Comparison of ENCODE assay signal across 18 cellular contexts in genomic region chr15:55266547-55266946, GRCh38. TPM values are rescaled to one million over a fixed set of nuclear protein-coding genes. Genes with fewer than 3 reads are reported as not detected.
DNase-seq lines count a peak whose midpoint lies in the region; ATAC-seq, FAIRE-seq and TF ChIP-seq lines count a peak whose summit lies in the region.
"Had no signal": no experiment of that assay in that cellular context is flagged by ENCODE, and none has a peak within 500 bp of the region (broad histone marks: within the 10 kb centered on the region; RNA-seq: fewer than 3 reads in every experiment).

No MANE protein-coding gene starts in this region.

- no peak for TF ChIP-seq POLR2A in K562 (conservative IDR thresholded peaks at IDR 0.05)

- in situ Hi-C loops in K562 (cut with MboI) = no loop called here

- H3K9me3 ChIP-seq in KOPT-K1 (ENCODE audit: insufficient read depth, low read length, poor library complexity, severe bottlenecking) (no peaks in the 10 kb centered on the region), K562 (replicated peaks; ENCODE audit: control insufficient read depth, insufficient read depth, low read depth, low read length) (no peaks in the 10 kb centered on the region)
- H3K9me3 ChIP-seq: tibial nerve had no signal

- TF ChIP-seq EP300 in K562 (IDR thresholded peaks at IDR 0.05; ENCODE audit: low read length) = no peak

- no peak overlapping the region for H3K4me3 ChIP-seq in K562
- H3K4me3 ChIP-seq in skin epidermis = no peak overlapping the region
- H3K4me3 ChIP-seq: SK-N-MC, tibial nerve had no signal

- CTCF ChIA-PET in activated CD4-positive, alpha-beta T cell treated with anti-CD3 and anti-CD28 coated beads for 36 hours (lab: Charles Lee) = interaction anchor here (0.6 to 1.5 kb wide), 4 partner anchors 11 to 34 kb away, joined by 3 to 6 read pairs (median 4); no protein-coding TSS in a partner anchor
- CTCF ChIA-PET in K562 (lab: Yijun Ruan, JAX; ENCODE audit: low intra/inter-chr PET ratio) = no interaction called here

- no peak for FAIRE-seq in K562 (lab: Jason Lieb, UNC)
- FAIRE-seq: A204.1, colon had no signal

- WGBS in K562 (ENCODE audit: insufficient coverage, low coverage, missing lambda C conversion rate) = 89% methylated on average over 2 of the region's 2 CpGs

- 0 out of 2 replicates have a peak, but pooled peaks cover 5% of the 10 kb centered on the region for H4K20me1 ChIP-seq in K562 (replicated peaks; ENCODE audit: control insufficient read depth, insufficient read depth, low read length)

- H3K9ac ChIP-seq in K562 (ENCODE audit: insufficient read depth in 1 of 2, low read depth in 2 of 2, low read length in 2 of 2) = no peak overlapping the region

- H3K36me3 ChIP-seq in KOPT-K1 (ENCODE audit: insufficient read depth, low read length) (peaks cover 6% of the 10 kb centered on the region; the same call in 1 of the 2 replicates), K562 (ENCODE audit: control insufficient read depth, insufficient read depth, low read length) (peaks cover 73% of the 10 kb centered on the region)
- H3K36me3 ChIP-seq: tibial nerve had no signal

- H3K4me1 Mint-ChIP-seq in activated CD4-positive, alpha-beta T cell treated with anti-CD3 and anti-CD28 coated beads for 36 hours = peaks cover 56% of the 10 kb centered on the region
- H3K4me1 Mint-ChIP-seq: H9 had no signal

- peaks cover 73% of the 10 kb centered on the region for H3K36me3 Mint-ChIP-seq in activated CD4-positive, alpha-beta T cell treated with anti-CD3 and anti-CD28 coated beads for 36 hours (ENCODE audit: low read depth)

- no TSS peak for BruUV-seq in K562 (replicated peaks; lab: Mats Ljungman, UMichigan)

- no peak for DNase-seq in activated CD4-positive, alpha-beta T cell treated with anti-CD3 and anti-CD28 coated beads for 36 hours
- no peak for DNase-seq in activated CD4-positive, alpha-beta T cell treated with anti-CD3 and anti-CD28 coated beads for 1 hour
- no peak for DNase-seq in K562 (ENCODE audit: extremely low read depth in 1 of 4, low spot score in 3 of 4)
- no peak for DNase-seq in NCI-H524 treated with DMSO at 0.1 percent for 48 hours (lab: John Stamatoyannopoulos, UW)
- no peak for DNase-seq in NCI-H1417 treated with DMSO at 0.1 percent for 48 hours (lab: John Stamatoyannopoulos, UW)
- DNase-seq: anterior cingulate cortex, H9, mesenchymal stem cell, NCI-H187 treated with DMSO at 0.1 percent for 48 hours, NCI-H510A treated with DMSO at 0.1 percent for 48 hours, PC-3 had no signal

- H3K27ac Mint-ChIP-seq in activated CD4-positive, alpha-beta T cell treated with anti-CD3 and anti-CD28 coated beads for 36 hours = peak overlapping the region; percentile 98
- H3K27ac Mint-ChIP-seq: H9 had no signal

- H3K79me2 ChIP-seq in K562 (ENCODE audit: control insufficient read depth, insufficient read depth, low read length) = peaks cover 71% of the 10 kb centered on the region

- H3K27ac ChIP-seq in KOPT-K1 (ENCODE audit: low read depth, low read length, poor library complexity, severe bottlenecking) (peak overlapping the region; percentile 77), K562 (ENCODE audit: extremely low read depth, low read depth, low read length) (no peak overlapping the region), skin epidermis (peak overlapping the region in 14 of 21 experiments; percentile 20 to 90 (median 63))
- H3K27ac ChIP-seq: SK-N-MC had no signal

- no peak for TF ChIP-seq CTCF in K562 (IDR thresholded peaks at IDR 0.05 in 2 of 3, conservative IDR thresholded peaks at IDR 0.05 in 1 of 3; ENCODE audit: insufficient read depth in 2 of 3, low read depth in 1 of 3, low read length in 3 of 3)

- peak overlapping the region; percentile 70 for H3K4me3 Mint-ChIP-seq in activated CD4-positive, alpha-beta T cell treated with anti-CD3 and anti-CD28 coated beads for 36 hours
- H3K4me3 Mint-ChIP-seq: H9 had no signal

- no peaks in the 10 kb centered on the region for H3K27me3 Mint-ChIP-seq in activated CD4-positive, alpha-beta T cell treated with anti-CD3 and anti-CD28 coated beads for 36 hours

- H3K4me1 ChIP-seq in K562 (replicated peaks in 1 of 2; ENCODE audit: control insufficient read depth in 2 of 2, insufficient read depth in 2 of 2, low read length in 2 of 2) = peaks cover 6 to 23% of the 10 kb centered on the region in 2 experiments; a peak in 3 of 5 replicates
- H3K4me1 ChIP-seq: tibial nerve had no signal

- POLR2A ChIA-PET in activated CD4-positive, alpha-beta T cell treated with anti-CD3 and anti-CD28 coated beads for 36 hours (lab: Charles Lee) = interaction anchor here (0.6 to 1.4 kb wide), 4 partner anchors 14 to 70 kb away, joined by 3 to 5 read pairs (median 4); partner anchors contain the start of gene RSL24D1
- POLR2A ChIA-PET in K562 (lab: Yijun Ruan, JAX) = interaction anchor here (0.6 to 1.4 kb wide), 7 partner anchors 9 to 996 kb away, joined by 3 to 7 read pairs (median 3); no protein-coding TSS in a partner anchor

- no peak overlapping the region for H2AFZ ChIP-seq in K562 (ENCODE audit: low read depth, low read length)

- H3K4me2 ChIP-seq in K562 (ENCODE audit: insufficient read depth, low read length) = no peak overlapping the region

- intact Hi-C loops in activated CD4-positive, alpha-beta T cell treated with anti-CD3 and anti-CD28 coated beads for 36 hours (cut with DNase I, micrococcal nuclease) = no loop called here
- intact Hi-C loops in K562 (cut with micrococcal nuclease) = no loop called here

- ATAC-seq in activated CD4-positive, alpha-beta T cell treated with anti-CD3 and anti-CD28 coated beads for 36 hours = no peak
- no peak for ATAC-seq in K562
- no peak for ATAC-seq in HG03442 (IDR thresholded peaks at IDR 0.05; ENCODE audit: unreplicated experiment)
- ATAC-seq: PC-3 had no signal

- no peaks in the 10 kb centered on the region for H3K9me1 ChIP-seq in K562 (ENCODE audit: control insufficient read depth, insufficient read depth, low read length)

- H3K9me3 Mint-ChIP-seq in activated CD4-positive, alpha-beta T cell treated with anti-CD3 and anti-CD28 coated beads for 36 hours (ENCODE audit: low read depth) = no peaks in the 10 kb centered on the region
- H3K9me3 Mint-ChIP-seq: H9 had no signal

- TF ChIP-seq RAD21 in K562 (CRISPR knock-in tag; conservative IDR thresholded peaks at IDR 0.05 in 1 of 2, IDR thresholded peaks at IDR 0.05 in 1 of 2) = no peak

- H3K27me3 ChIP-seq in K562 (ENCODE audit: control insufficient read depth in 2 of 2, insufficient read depth in 2 of 2, low read length in 2 of 2) = no peaks in the 10 kb centered on the region
- H3K27me3 ChIP-seq: tibial nerve had no signal

RNA-seq across cellular contexts. Expression of gene RAB27A, which starts 23.1 kb away (rescaled TPM):
- total RNA-seq in activated CD4-positive, alpha-beta T cell treated with anti-CD3 and anti-CD28 coated beads for 36 hours = 100 to 1,000 TPM; 111 to 129 TPM
- 30.2 and 106 TPM in 2 replicates for total RNA-seq in K562 (2011; cell fraction: chromatin; rRNA removed; ENCODE audit: low replicate concordance)
- 15.7 and 21.6 TPM in 2 replicates for total RNA-seq in K562 (2011; cell fraction: nucleolus; rRNA removed)
- total RNA-seq in K562 (2011; cell fraction: nucleoplasm; rRNA removed) = 67.8 and 109 TPM in 2 replicates
- total RNA-seq in K562 (2014; rRNA removed) = 44.7 and 46.7 TPM in 2 replicates
- total RNA-seq in K562 (2014; rRNA removed; fragmentation: Illumina TruSeq; extraction: Trizol) = 80.4 and 103 TPM in 2 replicates
- total RNA-seq in K562 (2015; rRNA removed; fragmentation: Illumina TruSeq; extraction: Trizol) = 31.4 and 31.5 TPM in 2 replicates
- total RNA-seq in K562 (2021) = 85.9 and 90.2 TPM in 2 replicates
- polyA plus RNA-seq in K562 (2011; rRNA removed) = 145 and 171 TPM in 2 replicates
- polyA plus RNA-seq in K562 (2011; cell fraction: cytosol; rRNA removed) = 37.8 and 101 TPM in 2 replicates
- 27.7 and 51.9 TPM in 2 replicates for polyA plus RNA-seq in K562 (2011; cell fraction: nucleus; rRNA removed)
- 57.6 and 84.6 TPM in 2 replicates for polyA plus RNA-seq in K562 (2012)
- 128 TPM in 2 replicates for polyA plus RNA-seq in K562 (2014; fragmentation: Illumina TruSeq; extraction: Trizol)
- 10 to 100 TPM; 55.1 to 59.3 TPM for polyA plus RNA-seq in K562 (2014; fragmentation: Nextera tagmentation; extraction: Ambion mirVana)
- polyA plus RNA-seq in K562 (2014; rRNA removed) = 113 and 118 TPM in 2 replicates
- polyA minus RNA-seq in K562 (2011; rRNA and poly(A)+ RNA removed) = 142 and 170 TPM in 2 replicates
- polyA minus RNA-seq in K562 (2011; cell fraction: cytosol; rRNA and poly(A)+ RNA removed) = 39.3 and 46.7 TPM in 2 replicates
- polyA minus RNA-seq in K562 (2011; cell fraction: nucleus; rRNA and poly(A)+ RNA removed) = 15.1 and 33.4 TPM in 2 replicates

RNA-seq across cellular contexts. Expression of gene PIGBOS1, which starts 52.4 kb away (rescaled TPM):
- total RNA-seq in activated CD4-positive, alpha-beta T cell treated with anti-CD3 and anti-CD28 coated beads for 36 hours = 10 to 100 TPM in 1 of 2 experiments, 1 to 10 TPM in 1; 8.8 to 11.0 TPM
- 26.3 and 32.2 TPM in 2 replicates for total RNA-seq in K562 (2011; cell fraction: chromatin; rRNA removed; ENCODE audit: low replicate concordance)
- total RNA-seq in K562 (2011; cell fraction: nucleolus; rRNA removed) = 27.1 and 33.7 TPM in 2 replicates
- 30.8 and 33.2 TPM in 2 replicates for total RNA-seq in K562 (2011; cell fraction: nucleoplasm; rRNA removed)
- 25.8 and 30.1 TPM in 2 replicates for total RNA-seq in K562 (2014; rRNA removed)
- 41.7 and 47.8 TPM in 2 replicates for total RNA-seq in K562 (2014; rRNA removed; fragmentation: Illumina TruSeq; extraction: Trizol)
- total RNA-seq in K562 (2015; rRNA removed; fragmentation: Illumina TruSeq; extraction: Trizol) = 50.0 and 51.3 TPM in 2 replicates
- 22.8 and 25.2 TPM in 2 replicates for total RNA-seq in K562 (2021)
- polyA plus RNA-seq in K562 (2011; rRNA removed) = 21.0 and 33.2 TPM in 2 replicates
- 22.3 and 33.0 TPM in 2 replicates for polyA plus RNA-seq in K562 (2011; cell fraction: cytosol; rRNA removed)
- 5.2 and 8.8 TPM in 2 replicates for polyA plus RNA-seq in K562 (2011; cell fraction: nucleus; rRNA removed)
- 39.0 and 39.5 TPM in 2 replicates for polyA plus RNA-seq in K562 (2012)
- polyA plus RNA-seq in K562 (2014; fragmentation: Illumina TruSeq; extraction: Trizol) = 37.4 and 41.4 TPM in 2 replicates
- polyA plus RNA-seq in K562 (2014; fragmentation: Nextera tagmentation; extraction: Ambion mirVana) = 10 to 100 TPM; 70.4 to 76.2 TPM
- 46.0 and 46.5 TPM in 2 replicates for polyA plus RNA-seq in K562 (2014; rRNA removed)
- polyA minus RNA-seq in K562 (2011; rRNA and poly(A)+ RNA removed) = 7.0 and 7.4 TPM in 2 replicates
- 4.7 and 6.5 TPM in 2 replicates for polyA minus RNA-seq in K562 (2011; cell fraction: cytosol; rRNA and poly(A)+ RNA removed)
- polyA minus RNA-seq in K562 (2011; cell fraction: nucleus; rRNA and poly(A)+ RNA removed) = 6.7 and 21.1 TPM in 2 replicates

RNA-seq across cellular contexts. Expression of gene PIGB, which starts 52.5 kb away (rescaled TPM):
- 10 to 100 TPM; 19.8 to 21.1 TPM for total RNA-seq in activated CD4-positive, alpha-beta T cell treated with anti-CD3 and anti-CD28 coated beads for 36 hours
- 28.2 and 49.6 TPM in 2 replicates for total RNA-seq in K562 (2011; cell fraction: chromatin; rRNA removed; ENCODE audit: low replicate concordance)
- 20.2 and 21.6 TPM in 2 replicates for total RNA-seq in K562 (2011; cell fraction: nucleolus; rRNA removed)
- 40.3 and 47.6 TPM in 2 replicates for total RNA-seq in K562 (2011; cell fraction: nucleoplasm; rRNA removed)
- total RNA-seq in K562 (2014; rRNA removed) (9.9 and 13.3 TPM in 2 replicates), K562 (2014; rRNA removed; fragmentation: Illumina TruSeq; extraction: Trizol) (18.2 and 24.4 TPM in 2 replicates), K562 (2015; rRNA removed; fragmentation: Illumina TruSeq; extraction: Trizol) (18.2 and 20.2 TPM in 2 replicates), K562 (2021) (12.8 and 14.4 TPM in 2 replicates)
- polyA plus RNA-seq in K562 (2011; rRNA removed) (25.3 and 32.3 TPM in 2 replicates), K562 (2014; fragmentation: Illumina TruSeq; extraction: Trizol) (14.1 and 15.2 TPM in 2 replicates), K562 (2014; fragmentation: Nextera tagmentation; extraction: Ambion mirVana) (10 to 100 TPM; 21.0 to 24.4 TPM), K562 (2014; rRNA removed) (12.5 and 15.0 TPM in 2 replicates)
- 10.9 and 18.3 TPM in 2 replicates for polyA plus RNA-seq in K562 (2011; cell fraction: cytosol; rRNA removed)
- 15.3 and 23.2 TPM in 2 replicates for polyA plus RNA-seq in K562 (2011; cell fraction: nucleus; rRNA removed)
- 8.4 and 12.3 TPM in 2 replicates for polyA plus RNA-seq in K562 (2012)
- 20.1 and 24.1 TPM in 2 replicates for polyA minus RNA-seq in K562 (2011; rRNA and poly(A)+ RNA removed)
- polyA minus RNA-seq in K562 (2011; cell fraction: cytosol; rRNA and poly(A)+ RNA removed) = 5.9 and 11.3 TPM in 2 replicates
- 16.3 and 24.3 TPM in 2 replicates for polyA minus RNA-seq in K562 (2011; cell fraction: nucleus; rRNA and poly(A)+ RNA removed)
